In genomic region chr5:124648902-124649467, GRCh38 we compare ENCODE assay signal across 8 cellular contexts.
DNase-seq lines count a peak whose midpoint lies in the region; ATAC-seq, FAIRE-seq and TF ChIP-seq lines count a peak whose summit lies in the region.

No MANE protein-coding gene starts in this region.

- H4K20me1 ChIP-seq in mammary epithelial cell (ENCODE audit: insufficient read depth, low read length): no peaks in the 10 kb centered on the region

- H3K79me2 ChIP-seq in mammary epithelial cell (ENCODE audit: insufficient read depth, low read length): peaks cover 16% of the 10 kb centered on the region

- H3K9ac ChIP-seq in mammary epithelial cell (ENCODE audit: insufficient read depth, low read length): peak overlapping the region; percentile 45

- peak overlapping the region; percentile 70 for H3K4me2 ChIP-seq in mammary epithelial cell (ENCODE audit: insufficient read depth, low read depth, low read length)

- no TSS peak for BruUV-seq in mammary epithelial cell (replicated peaks; lab: Mats Ljungman, UMichigan)

- H3K27ac ChIP-seq in mammary epithelial cell (ENCODE audit: insufficient read depth, low read depth, low read length): peak overlapping the region; percentile 56

- peak overlapping the region; percentile 20 for H2AFZ ChIP-seq in mammary epithelial cell (ENCODE audit: low read depth, low read length)

- DNase-seq in COLO668 (lab: John Stamatoyannopoulos, UW; ENCODE audit: unreplicated experiment) (peak; percentile 60), NCI-H510A treated with DMSO at 0.1 percent for 48 hours (lab: John Stamatoyannopoulos, UW) (peak; percentile 62), mammary epithelial cell (no peak), 8988T (no peak), D721Med (ENCODE audit: insufficient read length, low spot score) (no peak)
- no peak for DNase-seq in activated T-helper 1 cell treated with anti-CD3 and anti-CD28 coated beads, Interleukin-12 subunit alpha, Interleukin-12 subunit beta, Interleukin-2, Interleukin-4 antibody, amounts not matched to agents 30 ng/mL and 10 ng/mL and 1 ng/mL, durations not matched to agents 14 hours and 24 hours and 36 hours (ENCODE audit: low spot score)

- CTCF ChIA-PET in mammary epithelial cell (lab: Charles Lee; ENCODE audit: low non-redundant PET): no interaction called here

- H3K27ac Mint-ChIP-seq in nephron: peak overlapping the region; percentile 65 to 95 (median 91)
- no peak overlapping the region for H3K27ac Mint-ChIP-seq in activated T-helper 1 cell treated with anti-CD3 and anti-CD28 coated beads, Interleukin-12 subunit alpha, Interleukin-12 subunit beta, Interleukin-2, Interleukin-4 antibody, amounts not matched to agents 30 ng/mL and 10 ng/mL and 1 ng/mL, durations not matched to agents 14 hours and 24 hours and 36 hours

- dilution Hi-C loops in mammary epithelial cell (cut with HindIII; ENCODE audit: low sequenced_read_pairs): no loop called here

- no peaks in the 10 kb centered on the region for H3K36me3 ChIP-seq in mammary epithelial cell (ENCODE audit: insufficient read depth, low read length)

- no peak overlapping the region for H3K4me3 ChIP-seq in mammary epithelial cell (replicated peaks in 1 of 3; ENCODE audit: insufficient read depth in 1 of 3, low read depth in 2 of 3, low read length in 3 of 3)

- no peaks in the 10 kb centered on the region for H3K9me3 ChIP-seq in mammary epithelial cell (replicated peaks; ENCODE audit: insufficient read depth, low read length)

- H3K4me1 Mint-ChIP-seq in nephron: peaks cover 63% of the 10 kb centered on the region
- H3K4me1 Mint-ChIP-seq in activated T-helper 1 cell treated with anti-CD3 and anti-CD28 coated beads, Interleukin-12 subunit alpha, Interleukin-12 subunit beta, Interleukin-2, Interleukin-4 antibody, amounts not matched to agents 30 ng/mL and 10 ng/mL and 1 ng/mL, durations not matched to agents 14 hours and 24 hours and 36 hours (ENCODE audit: low read depth): peaks cover 20% of the 10 kb centered on the region

- no peak for ATAC-seq in HG02588 (IDR thresholded peaks at IDR 0.05; ENCODE audit: unreplicated experiment)

- no peak for TF ChIP-seq CTCF in mammary epithelial cell (conservative IDR thresholded peaks at IDR 0.05 in 1 of 2, IDR thresholded peaks at IDR 0.05 in 1 of 2; ENCODE audit: extremely low read depth in 1 of 2, insufficient read depth in 1 of 2, low read depth in 1 of 2, low read length in 2 of 2)
- TF ChIP-seq CTCF in nephron (IDR thresholded peaks at IDR 0.05; ENCODE audit: unreplicated experiment in 3 of 3): no peak
- TF ChIP-seq CTCF in D721Med (IDR thresholded peaks at IDR 0.05; ENCODE audit: insufficient read depth, missing control alignments): no peak

- in situ Hi-C loops in mammary epithelial cell (cut with MboI; ENCODE audit: low sequenced_read_pairs in 2 of 2): loop anchor here in 1 of 2 donors (10.0 kb wide), 1 partner anchor 96 kb away; the partner anchor contains the start of gene ZNF608

- H3K4me1 ChIP-seq in mammary epithelial cell (ENCODE audit: insufficient read depth, low read length): peaks cover 59% of the 10 kb centered on the region

- no peaks in the 10 kb centered on the region for H3K9me3 Mint-ChIP-seq in nephron
- H3K9me3 Mint-ChIP-seq in activated T-helper 1 cell treated with anti-CD3 and anti-CD28 coated beads, Interleukin-12 subunit alpha, Interleukin-12 subunit beta, Interleukin-2, Interleukin-4 antibody, amounts not matched to agents 30 ng/mL and 10 ng/mL and 1 ng/mL, durations not matched to agents 14 hours and 24 hours and 36 hours: no peaks in the 10 kb centered on the region

- 85% methylated on average over 9 of the region's 9 CpGs for WGBS in mammary epithelial cell (ENCODE audit: low coverage, missing lambda C conversion rate)

- intact Hi-C loops in mammary epithelial cell (cut with micrococcal nuclease): no loop called here
- intact Hi-C loops in activated T-helper 1 cell treated with anti-CD3 and anti-CD28 coated beads, Interleukin-12 subunit alpha, Interleukin-12 subunit beta, Interleukin-2, Interleukin-4 antibody, amounts not matched to agents 30 ng/mL and 10 ng/mL and 1 ng/mL, durations not matched to agents 14 hours and 24 hours and 36 hours (cut with micrococcal nuclease): loop anchor here (1.0 kb wide), 1 partner anchor 253 kb away; no protein-coding TSS in a partner anchor

- no peak overlapping the region for H3K4me3 Mint-ChIP-seq in nephron
- H3K4me3 Mint-ChIP-seq in activated T-helper 1 cell treated with anti-CD3 and anti-CD28 coated beads, Interleukin-12 subunit alpha, Interleukin-12 subunit beta, Interleukin-2, Interleukin-4 antibody, amounts not matched to agents 30 ng/mL and 10 ng/mL and 1 ng/mL, durations not matched to agents 14 hours and 24 hours and 36 hours: no peak overlapping the region

- no peaks in the 10 kb centered on the region for H3K27me3 Mint-ChIP-seq in nephron (ENCODE audit: low read depth)
- H3K27me3 Mint-ChIP-seq in activated T-helper 1 cell treated with anti-CD3 and anti-CD28 coated beads, Interleukin-12 subunit alpha, Interleukin-12 subunit beta, Interleukin-2, Interleukin-4 antibody, amounts not matched to agents 30 ng/mL and 10 ng/mL and 1 ng/mL, durations not matched to agents 14 hours and 24 hours and 36 hours (ENCODE audit: insufficient read depth): peaks cover 45% of the 10 kb centered on the region

- no peaks in the 10 kb centered on the region for H3K27me3 ChIP-seq in mammary epithelial cell (ENCODE audit: insufficient read depth, low read length)

- peaks cover 59% of the 10 kb centered on the region for H3K36me3 Mint-ChIP-seq in nephron (ENCODE audit: low read depth)
- H3K36me3 Mint-ChIP-seq in activated T-helper 1 cell treated with anti-CD3 and anti-CD28 coated beads, Interleukin-12 subunit alpha, Interleukin-12 subunit beta, Interleukin-2, Interleukin-4 antibody, amounts not matched to agents 30 ng/mL and 10 ng/mL and 1 ng/mL, durations not matched to agents 14 hours and 24 hours and 36 hours (ENCODE audit: low read depth): peaks cover 1% of the 10 kb centered on the region

- no peak for FAIRE-seq in D721Med (lab: Jason Lieb, UNC)

Comparison
In these comparisons a context has a peak if more than half of its experiments do, and no peak if none do; other contexts are left out.
1. DNase-seq: peak in COLO668 (single experiment) and NCI-H510A treated with DMSO at 0.1 percent for 48 hours (single experiment); none in mammary epithelial cell (single experiment), 8988T (single experiment), activated T-helper 1 cell treated with anti-CD3 and anti-CD28 coated beads, Interleukin-12 subunit alpha, Interleukin-12 subunit beta, Interleukin-2, Interleukin-4 antibody, amounts not matched to agents 30 ng/mL and 10 ng/mL and 1 ng/mL, durations not matched to agents 14 hours and 24 hours and 36 hours (single experiment) and D721Med (single experiment).